Comparison of ENCODE assay signal across 8 cellular contexts in the genomic region with DNA sequence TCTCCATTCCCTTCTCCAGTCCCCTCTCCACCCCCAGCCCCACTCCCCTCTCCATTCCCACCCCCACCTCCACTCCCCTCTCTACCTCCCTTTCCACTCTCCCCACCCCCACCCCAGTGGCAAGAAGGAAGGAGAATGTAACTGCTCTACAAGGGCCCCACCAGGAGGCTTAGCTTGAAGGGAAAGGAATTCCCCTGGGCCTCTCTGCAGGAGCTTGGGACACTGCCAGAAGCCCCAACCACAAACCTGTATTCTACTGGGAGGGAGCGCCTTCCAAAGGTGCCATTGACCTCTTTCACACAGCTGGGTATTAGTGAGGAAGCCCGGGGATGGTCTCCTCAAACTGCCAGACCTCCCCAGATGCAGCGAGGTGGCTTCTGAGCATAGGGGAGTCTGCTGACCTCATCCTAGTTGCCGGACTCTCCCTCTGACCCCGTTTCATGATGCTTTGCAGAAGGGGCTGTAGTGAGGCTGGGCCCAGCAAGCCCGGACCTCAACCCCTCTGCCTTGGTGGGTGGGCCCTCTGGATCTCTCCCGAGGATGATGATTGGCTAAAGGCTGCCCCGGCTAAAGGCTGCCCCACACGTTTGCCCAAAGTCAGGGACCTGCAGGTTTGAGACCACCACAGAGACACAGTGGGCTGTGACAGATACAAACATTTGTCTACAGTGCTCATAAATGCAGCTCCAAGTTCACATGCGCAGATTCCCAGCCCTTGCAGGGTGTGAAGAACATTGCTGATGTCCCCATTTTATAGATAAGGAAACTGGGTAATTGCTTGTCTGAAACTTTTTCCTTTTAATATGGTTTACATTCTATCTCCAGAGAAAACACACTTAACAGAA. TPM values are rescaled to one million over a fixed set of nuclear protein-coding genes. Genes with fewer than 3 reads are reported as not detected.
DNase-seq lines count a peak whose midpoint lies in the region; ATAC-seq and TF ChIP-seq lines count a peak whose summit lies in the region.

No MANE protein-coding gene starts in this region.

- TF ChIP-seq CTCF in DND-41 (IDR thresholded peaks at IDR 0.05; ENCODE audit: borderline replicate concordance, extremely low read depth, low read length, poor library complexity, severe bottlenecking) (peak; percentile 10), ovary (IDR thresholded peaks at IDR 0.05) (no peak)

- H3K36me3 ChIP-seq in DND-41 (ENCODE audit: insufficient read depth, low read length) (no peaks in the 10 kb centered on the region), endocrine pancreas (ENCODE audit: control insufficient read depth, insufficient read depth, low read length) (peaks cover 5% of the 10 kb centered on the region), ovary (no peaks in the 10 kb centered on the region)

- H3K4me3 ChIP-seq in DND-41 (ENCODE audit: low read depth in 1 of 2, low read length in 2 of 2) (no peak overlapping the region), endocrine pancreas (ENCODE audit: control insufficient read depth, insufficient read depth, low read length) (peak overlapping the region; percentile 60), ovary (peak overlapping the region; percentile 69)

- no peaks in the 10 kb centered on the region for H3K79me2 ChIP-seq in DND-41 (ENCODE audit: insufficient read depth, low read length)

- H3K27ac ChIP-seq in DND-41 (ENCODE audit: low read length) (0 out of 2 replicates have a peak overlapping the region, but pooled peaks have one; percentile 22), ovary (peak overlapping the region; percentile 73 to 84)

- no peaks in the 10 kb centered on the region for H3K27me3 ChIP-seq in DND-41 (ENCODE audit: insufficient read depth, low read length, poor library complexity)
- no peaks in the 10 kb centered on the region for H3K27me3 ChIP-seq in endocrine pancreas (ENCODE audit: control insufficient read depth, insufficient read depth, low read length)
- H3K27me3 ChIP-seq in ovary, result no peaks in the 10 kb centered on the region

- H4K20me1 ChIP-seq in DND-41 (ENCODE audit: insufficient read depth, low read length), result no peaks in the 10 kb centered on the region

- ATAC-seq in DND-41 (ENCODE audit: insufficient read depth, low read depth) (peak; percentile 42), GM19463 (IDR thresholded peaks at IDR 0.05; ENCODE audit: unreplicated experiment) (no peak)

- DNase-seq in DND-41 (peak; percentile 63), NCI-H2107 treated with DMSO at 0.1 percent for 48 hours (lab: John Stamatoyannopoulos, UW; ENCODE audit: unreplicated experiment) (peak; percentile 75), ovary (peak; percentile 54 to 77 (median 65)), cortex of kidney (lab: John Stamatoyannopoulos, UW) (no peak), HUDEP-2 (lab: John Stamatoyannopoulos, UW; ENCODE audit: unreplicated experiment in 76 of 76) (no peak), NCI-H128 (lab: John Stamatoyannopoulos, UW; ENCODE audit: unreplicated experiment) (no peak)

- H3K9me3 ChIP-seq in DND-41 (ENCODE audit: insufficient read depth, low read length, severe bottlenecking) (no peaks in the 10 kb centered on the region), endocrine pancreas (ENCODE audit: control insufficient read depth, low read length) (no peaks in the 10 kb centered on the region), ovary (peaks cover 0 to 7% of the 10 kb centered on the region in 2 donors)

- H3K9ac ChIP-seq in DND-41 (ENCODE audit: low read depth, low read length) (no peak overlapping the region), endocrine pancreas (ENCODE audit: control insufficient read depth, insufficient read depth, low read length) (peak overlapping the region; percentile 99)

- peaks cover 29% of the 10 kb centered on the region for H3K4me1 ChIP-seq in DND-41 (ENCODE audit: insufficient read depth, low read length)
- H3K4me1 ChIP-seq in endocrine pancreas (ENCODE audit: control insufficient read depth, insufficient read depth, low read length), result no peaks in the 10 kb centered on the region
- H3K4me1 ChIP-seq in ovary (ENCODE audit: insufficient read depth), result peaks cover 29% of the 10 kb centered on the region

- no peak overlapping the region for H3K4me2 ChIP-seq in DND-41 (ENCODE audit: insufficient read depth, low read length)

- intact Hi-C loops in ovary (cut with DNase I), result loop anchor here in 1 of 4 donors (2.0 kb wide), 1 partner anchor 21 kb away; no protein-coding TSS in a partner anchor

- no peak for TF ChIP-seq POLR2A in ovary (IDR thresholded peaks at IDR 0.05)

- no peak overlapping the region for H2AFZ ChIP-seq in DND-41 (ENCODE audit: low read depth, low read length)

- TF ChIP-seq EP300 in ovary (IDR thresholded peaks at IDR 0.05), result no peak

- 25 to 34% (median 34%) methylated on average over 10 of the region's 10 CpGs for WGBS in ovary, 3 donors

RNA-seq across cellular contexts. Expression of gene DEPP1, which starts 2.9 kb away (rescaled TPM):
- total RNA-seq in ovary, result 100 to 1,000 TPM in 5 of 7 donors, 10 to 100 TPM in 2; 35.6 to 511 (median 174) TPM
- polyA plus RNA-seq in ovary, result 100 to 1,000 TPM in 1 of 2 donors, 10 to 100 TPM in 1; 56.7 to 603 TPM

RNA-seq across cellular contexts. Expression of gene RASSF4, which starts 16.1 kb away (rescaled TPM):
- total RNA-seq in ovary, result 10 to 100 TPM in 3 of 7 donors, 1 to 10 TPM in 4; 4.8 to 21.9 (median 7.3) TPM
- polyA plus RNA-seq in ovary, result 1 to 10 TPM; 8.1 to 9.7 TPM

RNA-seq across cellular contexts. Expression of gene ZNF22, which starts 25.0 kb away (rescaled TPM):
- 10 to 100 TPM; 19.4 to 38.0 (median 28.6) TPM for total RNA-seq in ovary
- 10 to 100 TPM; 25.5 to 27.4 TPM for polyA plus RNA-seq in ovary

Comparison
In these comparisons a context has a peak if more than half of its experiments do, and no peak if none do; other contexts are left out.
1. DNase-seq: peak in DND-41 (single experiment), NCI-H2107 treated with DMSO at 0.1 percent for 48 hours (single experiment) and ovary (5 of 5); none in cortex of kidney (single experiment), HUDEP-2 (0 of 76) and NCI-H128 (single experiment).
2. H3K4me3 ChIP-seq: peak in endocrine pancreas (single experiment) and ovary (single experiment); none in DND-41 (0 of 2).